In the genomic region with DNA sequence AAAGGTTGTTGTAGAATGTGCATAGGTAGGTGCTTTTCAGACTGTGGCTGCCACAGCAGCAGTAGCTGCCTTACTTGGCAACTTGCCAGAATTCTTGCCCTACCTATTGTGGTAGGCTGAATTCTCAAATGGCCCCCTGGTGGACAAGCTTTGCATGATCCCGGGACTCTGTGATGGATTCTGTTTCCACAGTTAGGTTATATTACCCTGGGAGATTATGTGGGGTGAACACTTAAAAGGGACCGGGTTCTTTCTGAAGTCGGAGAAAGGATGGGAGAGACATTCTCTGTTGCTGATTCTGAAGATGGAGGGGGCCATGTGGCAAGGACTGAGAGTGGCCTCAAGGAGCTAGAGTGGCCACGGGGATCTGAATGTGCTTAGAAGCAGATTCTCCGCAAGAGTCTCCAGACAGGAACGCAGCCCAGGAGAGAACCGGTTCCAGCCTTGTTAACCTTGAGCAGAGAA, we compare ENCODE assay signal across 8 cellular contexts. TPM values are rescaled to one million over a fixed set of nuclear protein-coding genes. Genes with fewer than 3 reads are reported as not detected.
DNase-seq lines count a peak whose midpoint lies in the region; ATAC-seq and TF ChIP-seq lines count a peak whose summit lies in the region.

No MANE protein-coding gene starts in this region.

- H3K4me2 ChIP-seq in Karpas-422 (ENCODE audit: low read depth, low read length, poor library complexity, severe bottlenecking) (no peak overlapping the region), SK-N-SH (no peak overlapping the region)

- no peaks in the 10 kb centered on the region for H3K9me2 ChIP-seq in Karpas-422 (replicated peaks; ENCODE audit: insufficient read depth, low read length)
- no peaks in the 10 kb centered on the region for H3K9me2 ChIP-seq in SK-N-SH

- CTCF ChIA-PET in SK-N-SH (lab: Yijun Ruan, JAX): interaction anchor here (1.0 to 1.8 kb wide), 8 partner anchors 10 to 58 kb away, joined by 3 to 16 read pairs (median 6); no protein-coding TSS in a partner anchor

- H3K36me3 Mint-ChIP-seq in stimulated activated naive B cell treated with anti-CD40 and anti-IgM and Interleukin-4, amounts not matched to agents 10 μg/mL and 1 μg/mL and 100 μg/mL, for 72 hours: peaks cover 17 to 22% of the 10 kb centered on the region in 2 donors

- no peak overlapping the region for H3K27ac ChIP-seq in Karpas-422 (ENCODE audit: low read length)
- peak overlapping the region in 1 of 2 experiments; percentile 73; a peak in 1 of 4 replicates for H3K27ac ChIP-seq in SK-N-SH (ENCODE audit: low read depth in 2 of 2, low read length in 1 of 2)
- H3K27ac ChIP-seq in breast epithelium: peak overlapping the region; percentile 84 to 86

- peaks cover 8% of the 10 kb centered on the region for H3F3A ChIP-seq in SK-N-SH (replicated peaks; ENCODE audit: insufficient read depth)

- H3K9me3 ChIP-seq in Karpas-422 (ENCODE audit: low read length) (no peaks in the 10 kb centered on the region), SK-N-SH (no peaks in the 10 kb centered on the region), breast epithelium (no peaks in the 10 kb centered on the region)

- TF ChIP-seq CTCF in SK-N-SH (IDR thresholded peaks at IDR 0.05): peak; percentile 71
- peak; percentile 62 to 75 (median 70) for TF ChIP-seq CTCF in breast epithelium (IDR thresholded peaks at IDR 0.05)

- H3K27me3 ChIP-seq in Karpas-422 (ENCODE audit: low read length) (no peaks in the 10 kb centered on the region; the same call in 1 of the 2 replicates), SK-N-SH (ENCODE audit: insufficient read depth) (no peaks in the 10 kb centered on the region), breast epithelium (no peaks in the 10 kb centered on the region)

- TF ChIP-seq EP300 in SK-N-SH (IDR thresholded peaks at IDR 0.05; ENCODE audit: borderline replicate concordance in 1 of 2, low read depth in 1 of 2, low read length in 1 of 2): no peak

- 79% methylated on average over 7 of the region's 7 CpGs for WGBS in SK-N-SH (ENCODE audit: low lambda C conversion rate)

- POLR2A ChIA-PET in SK-N-SH (lab: Yijun Ruan, JAX): interaction anchor here (0.6 kb wide), 1 partner anchor 846 kb away, joined by 3 read pairs; no protein-coding TSS in a partner anchor

- peaks cover 5 to 13% of the 10 kb centered on the region in 2 donors for H3K9me3 Mint-ChIP-seq in stimulated activated naive B cell treated with anti-CD40 and anti-IgM and Interleukin-4, amounts not matched to agents 10 μg/mL and 1 μg/mL and 100 μg/mL, for 72 hours

- no peaks in the 10 kb centered on the region for H4K20me1 ChIP-seq in Karpas-422 (ENCODE audit: insufficient read depth, low read depth, low read length)
- H4K20me1 ChIP-seq in SK-N-SH (ENCODE audit: insufficient read depth): no peaks in the 10 kb centered on the region

- peak; percentile 58 for TF ChIP-seq RAD21 in SK-N-SH (IDR thresholded peaks at IDR 0.05; ENCODE audit: low read length)

- peaks cover 33 to 68% of the 10 kb centered on the region in 2 donors for H3K4me1 Mint-ChIP-seq in stimulated activated naive B cell treated with anti-CD40 and anti-IgM and Interleukin-4, amounts not matched to agents 10 μg/mL and 1 μg/mL and 100 μg/mL, for 72 hours

- H3K36me3 ChIP-seq in Karpas-422 (ENCODE audit: insufficient read depth, low read length) (no peaks in the 10 kb centered on the region), SK-N-SH (replicated peaks in 1 of 2; ENCODE audit: control insufficient read depth in 1 of 2, insufficient read depth in 2 of 2, low read length in 1 of 2) (no peaks in the 10 kb centered on the region), breast epithelium (no peaks in the 10 kb centered on the region)

- intact Hi-C loops in breast epithelium (cut with DNase I; ENCODE audit: low total_unique reads) (no loop called here), left colon (cut with DNase I, micrococcal nuclease) (no loop called here)

- no peaks in the 10 kb centered on the region for H3K79me2 ChIP-seq in Karpas-422 (ENCODE audit: low read length)
- no peaks in the 10 kb centered on the region for H3K79me2 ChIP-seq in SK-N-SH (ENCODE audit: insufficient read depth)

- H3K4me3 Mint-ChIP-seq in stimulated activated naive B cell treated with anti-CD40 and anti-IgM and Interleukin-4, amounts not matched to agents 10 μg/mL and 1 μg/mL and 100 μg/mL, for 72 hours: peak overlapping the region in 1 of 2 donors; percentile 17

- H3K9ac ChIP-seq in Karpas-422 (ENCODE audit: low read length) (no peak overlapping the region), SK-N-SH (no peak overlapping the region)

- peak; percentile 82 for DNase-seq in Daoy (ENCODE audit: low read depth)
- DNase-seq in Karpas-422: peak; percentile 87
- peak; percentile 72 for DNase-seq in SK-N-SH
- DNase-seq in breast epithelium (ENCODE audit: low spot score in 2 of 2): peak; percentile 67 to 76
- peak; percentile 83 for DNase-seq in left colon
- peak; percentile 37 for DNase-seq in stimulated activated naive B cell treated with anti-CD40 and anti-IgM and Interleukin-4, amounts not matched to agents 10 μg/mL and 1 μg/mL and 100 μg/mL, for 72 hours

- ATAC-seq in left colon (peak; percentile 67), GM18861 (IDR thresholded peaks at IDR 0.05; ENCODE audit: unreplicated experiment) (no peak), GM21717 (IDR thresholded peaks at IDR 0.05; ENCODE audit: unreplicated experiment) (no peak)
- peak in 1 of 2 donors; percentile 20 for ATAC-seq in stimulated activated naive B cell treated with anti-CD40 and anti-IgM and Interleukin-4, amounts not matched to agents 10 μg/mL and 1 μg/mL and 100 μg/mL, for 72 hours (replicated peaks)

- H2AFZ ChIP-seq in Karpas-422 (ENCODE audit: low read length): no peak overlapping the region
- H2AFZ ChIP-seq in SK-N-SH (ENCODE audit: low read depth): no peak overlapping the region

- H3K27me3 Mint-ChIP-seq in stimulated activated naive B cell treated with anti-CD40 and anti-IgM and Interleukin-4, amounts not matched to agents 10 μg/mL and 1 μg/mL and 100 μg/mL, for 72 hours: no peaks in the 10 kb centered on the region

- peaks cover 15% of the 10 kb centered on the region for H3K4me1 ChIP-seq in Karpas-422 (ENCODE audit: low read length)
- peaks cover 2 to 16% of the 10 kb centered on the region in 2 experiments; a peak in 3 of 4 replicates for H3K4me1 ChIP-seq in SK-N-SH (ENCODE audit: control insufficient read depth in 1 of 2, insufficient read depth in 2 of 2, low read depth in 1 of 2, low read length in 1 of 2)
- H3K4me1 ChIP-seq in breast epithelium: peaks cover 0 to 16% of the 10 kb centered on the region in 2 donors

- no peak for TF ChIP-seq POLR2A in breast epithelium (IDR thresholded peaks at IDR 0.05)

- no peak overlapping the region for H3K4me3 ChIP-seq in Karpas-422 (ENCODE audit: low read length)
- no peak overlapping the region for H3K4me3 ChIP-seq in SK-N-SH (ENCODE audit: low read depth in 2 of 2, low read length in 1 of 2)
- H3K4me3 ChIP-seq in breast epithelium: no peak overlapping the region

- H3K27ac Mint-ChIP-seq in stimulated activated naive B cell treated with anti-CD40 and anti-IgM and Interleukin-4, amounts not matched to agents 10 μg/mL and 1 μg/mL and 100 μg/mL, for 72 hours: peak overlapping the region; percentile 97

TF ChIP-seq in SK-N-SH, 30 proteins besides CTCF, POLR2A, EP300 and RAD21 (continues in another document):
- TF ChIP-seq POLR2AphosphoS5 (IDR thresholded peaks at IDR 0.05; ENCODE audit: low read depth, low read length) (0 out of 2 replicates have a peak, but pooled peaks have one; percentile 18), NFIC (IDR thresholded peaks at IDR 0.05; ENCODE audit: borderline replicate concordance) (peak; percentile 96), YY1 (IDR thresholded peaks at IDR 0.05; ENCODE audit: low read depth) (no peak), ZBTB33 (IDR thresholded peaks at IDR 0.05; ENCODE audit: borderline replicate concordance, low read depth) (no peak), CHD2 (IDR thresholded peaks at IDR 0.05; ENCODE audit: low read length, partially characterized antibody) (no peak), FOSL2 (IDR thresholded peaks at IDR 0.05; ENCODE audit: borderline replicate concordance, low read depth) (no peak), RXRA (IDR thresholded peaks at IDR 0.05; ENCODE audit: borderline replicate concordance, low read depth) (no peak), TCF12 (IDR thresholded peaks at IDR 0.05) (no peak), JUND (IDR thresholded peaks at IDR 0.05) (no peak), SMC3 (IDR thresholded peaks at IDR 0.05; ENCODE audit: low read depth, low read length) (peak; percentile 58), FOXJ3 (CRISPR knock-in tag; IDR thresholded peaks at IDR 0.05) (no peak)
- TF ChIP-seq, protein P1, sequence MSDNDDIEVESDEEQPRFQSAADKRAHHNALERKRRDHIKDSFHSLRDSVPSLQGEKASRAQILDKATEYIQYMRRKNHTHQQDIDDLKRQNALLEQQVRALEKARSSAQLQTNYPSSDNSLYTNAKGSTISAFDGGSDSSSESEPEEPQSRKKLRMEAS (IDR thresholded peaks at IDR 0.05; ENCODE audit: low read depth): no peak

RNA-seq across cellular contexts. Expression of gene KCNE1, which starts 32.1 kb away (rescaled TPM):
- 0.06 TPM in 1 of 2 replicates, not detected in the other for total RNA-seq in Daoy (2014; rRNA removed; shearing (Covaris generic))
- not detected in 2 replicates for total RNA-seq in Karpas-422 (2014; rRNA removed; shearing (Covaris generic); ENCODE audit: low replicate concordance)
- 0.06 and 0.16 TPM in 2 replicates for polyA plus RNA-seq in SK-N-SH (2012; rRNA removed)
- polyA plus RNA-seq in SK-N-SH (2012; cell fraction: cytosol; rRNA removed): 0.05 and 0.09 TPM in 2 replicates
- polyA plus RNA-seq in SK-N-SH (2012; cell fraction: nucleus; rRNA removed): 0.20 and 0.32 TPM in 2 replicates
- 1 to 10 TPM; 1.6 to 6.7 (median 2.2) TPM for total RNA-seq in breast epithelium
- 1 to 10 TPM in 1 of 2 donors, under 1 TPM in 1; 0.59 to 1.2 TPM for total RNA-seq in left colon

Comparison
In these comparisons a context has a peak if more than half of its experiments do, and no peak if none do; other contexts are left out.
1. DNase-seq: peak in every context shown above with its lines; median percentile 87 in Karpas-422; 83 in left colon; 82 in Daoy; 72 in SK-N-SH; 72 in breast epithelium; 37 in stimulated activated naive B cell treated with anti-CD40 and anti-IgM and Interleukin-4, amounts not matched to agents 10 μg/mL and 1 μg/mL and 100 μg/mL, for 72 hours.